ENCODE assay signal across 24 cellular contexts in genomic region chr19:41638624-41639023, GRCh38. TPM values are rescaled to one million over a fixed set of nuclear protein-coding genes. Genes with fewer than 3 reads are reported as not detected.
A peak's percentile ranks its signal among the peaks of the same experiment; 100 is the strongest.
DNase-seq lines count a peak whose midpoint lies in the region; ATAC-seq, FAIRE-seq and TF ChIP-seq lines count a peak whose summit lies in the region.
"Had no signal": no experiment of that assay in that cellular context is flagged by ENCODE, and none has a peak within 500 bp of the region (broad histone marks: within the 10 kb centered on the region; RNA-seq: fewer than 3 reads in every experiment).

No MANE protein-coding gene starts in this region.

- no peaks in the 10 kb centered on the region for H3K27me3 ChIP-seq in BLaER1 treated with 17β-estradiol and CSF1 and Interleukin-3, amounts not matched to agents 10 nM and 100 nM
- no peaks in the 10 kb centered on the region for H3K27me3 ChIP-seq in CD4-positive, alpha-beta memory T cell (ENCODE audit: insufficient read depth, low read length)
- H3K27me3 ChIP-seq: brain microvascular endothelial cell had no signal

- peaks cover 27 to 39% of the 10 kb centered on the region in 2 donors for H3K27me3 Mint-ChIP-seq in CD4-positive, alpha-beta memory T cell
- H3K27me3 Mint-ChIP-seq in Calu3 (ENCODE audit: unreplicated experiment), result peaks cover 94% of the 10 kb centered on the region

- H3K27ac ChIP-seq in BLaER1 treated with 17β-estradiol and CSF1 and Interleukin-3, amounts not matched to agents 10 nM and 100 nM, result peak overlapping the region in 7 of 11 experiments; percentile 24 to 76 (median 53); a peak in 11 of 22 replicates
- no peak overlapping the region for H3K27ac ChIP-seq in CD4-positive, alpha-beta memory T cell (ENCODE audit: low read depth, low read length)
- H3K27ac ChIP-seq in kidney (ENCODE audit: low read depth in 2 of 2, low read length in 2 of 2), result no peak overlapping the region
- H3K27ac ChIP-seq: brain microvascular endothelial cell, coronary artery, prostate gland, thoracic aorta had no signal

- POLR2A ChIA-PET in CD4-positive, alpha-beta memory T cell (lab: Charles Lee; ENCODE audit: partially characterized antibody), result no interaction called here

- CTCF ChIA-PET in CD4-positive, alpha-beta memory T cell (lab: Charles Lee; ENCODE audit: partially characterized antibody), result interaction anchor here (1.0 to 2.1 kb wide), 3 partner anchors 13 to 53 kb away, joined by 5 to 14 read pairs (median 6); no protein-coding TSS in a partner anchor
- CTCF ChIA-PET in Calu3 (lab: Charles Lee), result interaction anchor here (1.7 to 4.8 kb wide), 2 partner anchors 51 to 61 kb away, joined by 8 to 56 read pairs; partner anchors contain the start of gene CEACAM7

- H3K4me3 Mint-ChIP-seq in CD4-positive, alpha-beta memory T cell, result peak overlapping the region in 6 of 8 donors; percentile 0 to 64 (median 27)
- no peak overlapping the region for H3K4me3 Mint-ChIP-seq in Calu3 (ENCODE audit: low read depth, unreplicated experiment)
- H3K4me3 Mint-ChIP-seq: activated B cell treated with CpG ODN at 0.5 μM for 24 hours; immature natural killer cell; neural crest cell; stimulated activated naive B cell treated with anti-CD40 and anti-IgM and Interleukin-4, amounts not matched to agents 10 μg/mL and 1 μg/mL and 100 μg/mL, for 72 hours; T-helper 2 cell treated with Interferon-gamma antibody and Interleukin-4, amounts not matched to agents 5 μg/mL and 100 μg/mL, for 36 hours had no signal

- FAIRE-seq in kidney (lab: Jason Lieb, UNC), result no peak

- intact Hi-C loops in CD4-positive, alpha-beta memory T cell (cut with micrococcal nuclease), result no loop called here
- intact Hi-C loops in kidney (cut with DNase I) (no loop called here), Calu3 (cut with micrococcal nuclease; ENCODE audit: unreplicated experiment) (no loop called here)

- peak overlapping the region in 8 of 11 experiments; percentile 43 to 85 (median 68); a peak in 16 of 22 replicates for H3K4me2 ChIP-seq in BLaER1 treated with 17β-estradiol and CSF1 and Interleukin-3, amounts not matched to agents 10 nM and 100 nM

- peak in 4 of 5 donors; percentile 17 to 33 (median 24) for DNase-seq in CD4-positive, alpha-beta memory T cell
- DNase-seq in NOMO-1 treated with DMSO at 0.1 percent for 48 hours (lab: John Stamatoyannopoulos, UW; ENCODE audit: unreplicated experiment) (peak; percentile 74), kidney (peak; percentile 57), OCI-M2 (lab: John Stamatoyannopoulos, UW; ENCODE audit: unreplicated experiment) (no peak), Calu3 (no peak)
- DNase-seq: activated B cell treated with CpG ODN at 0.5 μM for 24 hours; brain microvascular endothelial cell; heart right ventricle; immature natural killer cell; left ventricle myocardium superior; NCI-H2081 treated with DMSO at 0.1 percent for 48 hours; OCI-M1; SHP77 treated with DMSO at 0.1 percent for 48 hours; stimulated activated CD4-positive, alpha-beta T cell treated with anti-CD3 and anti-CD28 coated beads, Interleukin-1b, Interleukin-23, amount 100 ng/mL, for 48 hours; stimulated activated naive B cell treated with anti-CD40 and anti-IgM and Interleukin-4, amounts not matched to agents 10 μg/mL and 1 μg/mL and 100 μg/mL, for 72 hours had no signal

- peaks cover 0 to 40% (median 26%) of the 10 kb centered on the region in 10 experiments; a peak in 14 of 20 replicates for H3K4me1 ChIP-seq in BLaER1 treated with 17β-estradiol and CSF1 and Interleukin-3, amounts not matched to agents 10 nM and 100 nM
- H3K4me1 ChIP-seq in CD4-positive, alpha-beta memory T cell (ENCODE audit: insufficient read depth, low read length), result peaks cover 28% of the 10 kb centered on the region
- no peaks in the 10 kb centered on the region for H3K4me1 ChIP-seq in kidney (ENCODE audit: control insufficient read depth in 1 of 2, insufficient read depth in 1 of 2, low read depth in 1 of 2, low read length in 2 of 2)
- H3K4me1 ChIP-seq: prostate gland had no signal

- no peaks in the 10 kb centered on the region for H4K20me1 ChIP-seq in BLaER1 treated with 17β-estradiol and CSF1 and Interleukin-3, amounts not matched to agents 10 nM and 100 nM

- peaks cover 0 to 12% (median 3%) of the 10 kb centered on the region in 8 donors for H3K9me3 Mint-ChIP-seq in CD4-positive, alpha-beta memory T cell
- peaks cover 4% of the 10 kb centered on the region for H3K9me3 Mint-ChIP-seq in Calu3 (ENCODE audit: low read depth, unreplicated experiment)
- H3K9me3 Mint-ChIP-seq: immature natural killer cell; T-helper 2 cell treated with Interferon-gamma antibody and Interleukin-4, amounts not matched to agents 5 μg/mL and 100 μg/mL, for 36 hours had no signal

- BruUV-seq in Calu3 (replicated peaks; lab: Mats Ljungman, UMichigan), result no TSS peak

- peaks cover 7 to 22% (median 13%) of the 10 kb centered on the region in 4 donors for H3K4me1 Mint-ChIP-seq in CD4-positive, alpha-beta memory T cell
- no peaks in the 10 kb centered on the region for H3K4me1 Mint-ChIP-seq in Calu3 (ENCODE audit: low read depth, unreplicated experiment)
- H3K4me1 Mint-ChIP-seq: activated B cell treated with CpG ODN at 0.5 μM for 24 hours; immature natural killer cell; neural crest cell; stimulated activated naive B cell treated with anti-CD40 and anti-IgM and Interleukin-4, amounts not matched to agents 10 μg/mL and 1 μg/mL and 100 μg/mL, for 72 hours had no signal

- H3K36me3 ChIP-seq in BLaER1 treated with 17β-estradiol and CSF1 and Interleukin-3, amounts not matched to agents 10 nM and 100 nM, result no peaks in the 10 kb centered on the region
- no peaks in the 10 kb centered on the region for H3K36me3 ChIP-seq in CD4-positive, alpha-beta memory T cell (ENCODE audit: insufficient read depth, low read length)
- H3K36me3 ChIP-seq in kidney (ENCODE audit: control insufficient read depth in 1 of 2, insufficient read depth in 2 of 2, low read length in 2 of 2), result no peaks in the 10 kb centered on the region
- H3K36me3 ChIP-seq: brain microvascular endothelial cell, heart right ventricle, prostate gland, thoracic aorta had no signal

- TF ChIP-seq CTCF in kidney (IDR thresholded peaks at IDR 0.05; ENCODE audit: borderline replicate concordance, extremely low read depth, insufficient read depth) (no peak), Calu3 (IDR thresholded peaks at IDR 0.05; ENCODE audit: unreplicated experiment) (no peak)

- ATAC-seq in HG02610 (IDR thresholded peaks at IDR 0.05; ENCODE audit: unreplicated experiment), result no peak
- ATAC-seq: heart right ventricle; left ventricle myocardium superior; stimulated activated naive B cell treated with anti-CD40 and anti-IgM and Interleukin-4, amounts not matched to agents 10 μg/mL and 1 μg/mL and 100 μg/mL, for 72 hours had no signal

- peak overlapping the region; percentile 48 to 89 (median 72) for H3K27ac Mint-ChIP-seq in CD4-positive, alpha-beta memory T cell
- H3K27ac Mint-ChIP-seq in Calu3 (ENCODE audit: unreplicated experiment), result no peak overlapping the region
- H3K27ac Mint-ChIP-seq: activated B cell treated with CpG ODN at 0.5 μM for 24 hours; immature natural killer cell; stimulated activated naive B cell treated with anti-CD40 and anti-IgM and Interleukin-4, amounts not matched to agents 10 μg/mL and 1 μg/mL and 100 μg/mL, for 72 hours; T-helper 2 cell treated with Interferon-gamma antibody and Interleukin-4, amounts not matched to agents 5 μg/mL and 100 μg/mL, for 36 hours had no signal

- no peaks in the 10 kb centered on the region for H3K36me3 Mint-ChIP-seq in CD4-positive, alpha-beta memory T cell
- H3K36me3 Mint-ChIP-seq in Calu3 (ENCODE audit: insufficient read depth, unreplicated experiment), result no peaks in the 10 kb centered on the region
- H3K36me3 Mint-ChIP-seq: immature natural killer cell had no signal

- peak overlapping the region in 1 of 10 experiments; percentile 25; a peak in 1 of 20 replicates for H3K4me3 ChIP-seq in BLaER1 treated with 17β-estradiol and CSF1 and Interleukin-3, amounts not matched to agents 10 nM and 100 nM
- no peak overlapping the region for H3K4me3 ChIP-seq in CD4-positive, alpha-beta memory T cell (ENCODE audit: low read length in 2 of 2)
- no peak overlapping the region for H3K4me3 ChIP-seq in kidney (ENCODE audit: low read length in 2 of 2)
- H3K4me3 ChIP-seq: coronary artery, heart right ventricle, prostate gland, thoracic aorta had no signal

- peaks cover 0 to 14% (median 0%) of the 10 kb centered on the region in 11 experiments; a peak in 7 of 22 replicates for H3K9me3 ChIP-seq in BLaER1 treated with 17β-estradiol and CSF1 and Interleukin-3, amounts not matched to agents 10 nM and 100 nM (replicated peaks in 1 of 11)
- H3K9me3 ChIP-seq in CD4-positive, alpha-beta memory T cell (ENCODE audit: control insufficient read depth in 1 of 2, low read length in 2 of 2), result no peaks in the 10 kb centered on the region
- no peaks in the 10 kb centered on the region for H3K9me3 ChIP-seq in kidney (ENCODE audit: control insufficient read depth in 1 of 2, low read length in 2 of 2)
- H3K9me3 ChIP-seq: prostate gland, thoracic aorta had no signal

- peak overlapping the region in 2 of 11 experiments; percentile 53; a peak in 4 of 22 replicates for H3K9ac ChIP-seq in BLaER1 treated with 17β-estradiol and CSF1 and Interleukin-3, amounts not matched to agents 10 nM and 100 nM
- H3K9ac ChIP-seq in kidney (ENCODE audit: low read length in 2 of 2), result no peak overlapping the region

RNA-seq across cellular contexts. Expression of gene CEACAM4, which starts 11.8 kb away (rescaled TPM):
- under 1 TPM; 0.28 to 0.64 TPM for total RNA-seq in CD4-positive, alpha-beta memory T cell
- polyA plus RNA-seq in CD4-positive, alpha-beta memory T cell, result not detected
- total RNA-seq in kidney (4.7 TPM), Calu3 (2022) (not detected in 2 replicates)
- not detected for polyA plus RNA-seq in kidney (ENCODE audit: insufficient read depth, low read depth, low replicate concordance)
- total RNA-seq: activated B cell treated with CpG ODN at 0.5 μM for 24 hours, H4, NCI-H460, neural crest cell had no signal

RNA-seq across cellular contexts. Expression of gene CEACAM7, which starts 49.4 kb away (rescaled TPM):
- total RNA-seq in CD4-positive, alpha-beta memory T cell, result not detected
- polyA plus RNA-seq in CD4-positive, alpha-beta memory T cell, result not detected
- 0.16 TPM for total RNA-seq in kidney
- not detected for polyA plus RNA-seq in kidney (ENCODE audit: insufficient read depth, low read depth, low replicate concordance)
- 5.9 and 9.0 TPM in 2 replicates for total RNA-seq in Calu3 (2022)
- total RNA-seq: activated B cell treated with CpG ODN at 0.5 μM for 24 hours, H4, heart right ventricle, left ventricle myocardium superior, NCI-H460, neural crest cell, prostate gland, thoracic aorta had no signal
- polyA plus RNA-seq: heart right ventricle, immature natural killer cell had no signal

Comparison
In these comparisons a context has a peak if more than half of its experiments do, and no peak if none do; other contexts are left out.
1. H3K27ac ChIP-seq: peak in BLaER1 treated with 17β-estradiol and CSF1 and Interleukin-3, amounts not matched to agents 10 nM and 100 nM (7 of 11); none in CD4-positive, alpha-beta memory T cell (single experiment) and kidney (0 of 2).
2. DNase-seq: peak in CD4-positive, alpha-beta memory T cell (4 of 5), NOMO-1 treated with DMSO at 0.1 percent for 48 hours (single experiment) and kidney (single experiment); none in OCI-M2 (single experiment) and Calu3 (single experiment).